ENCODE assay signal across 9 cellular contexts in the genomic region with DNA sequence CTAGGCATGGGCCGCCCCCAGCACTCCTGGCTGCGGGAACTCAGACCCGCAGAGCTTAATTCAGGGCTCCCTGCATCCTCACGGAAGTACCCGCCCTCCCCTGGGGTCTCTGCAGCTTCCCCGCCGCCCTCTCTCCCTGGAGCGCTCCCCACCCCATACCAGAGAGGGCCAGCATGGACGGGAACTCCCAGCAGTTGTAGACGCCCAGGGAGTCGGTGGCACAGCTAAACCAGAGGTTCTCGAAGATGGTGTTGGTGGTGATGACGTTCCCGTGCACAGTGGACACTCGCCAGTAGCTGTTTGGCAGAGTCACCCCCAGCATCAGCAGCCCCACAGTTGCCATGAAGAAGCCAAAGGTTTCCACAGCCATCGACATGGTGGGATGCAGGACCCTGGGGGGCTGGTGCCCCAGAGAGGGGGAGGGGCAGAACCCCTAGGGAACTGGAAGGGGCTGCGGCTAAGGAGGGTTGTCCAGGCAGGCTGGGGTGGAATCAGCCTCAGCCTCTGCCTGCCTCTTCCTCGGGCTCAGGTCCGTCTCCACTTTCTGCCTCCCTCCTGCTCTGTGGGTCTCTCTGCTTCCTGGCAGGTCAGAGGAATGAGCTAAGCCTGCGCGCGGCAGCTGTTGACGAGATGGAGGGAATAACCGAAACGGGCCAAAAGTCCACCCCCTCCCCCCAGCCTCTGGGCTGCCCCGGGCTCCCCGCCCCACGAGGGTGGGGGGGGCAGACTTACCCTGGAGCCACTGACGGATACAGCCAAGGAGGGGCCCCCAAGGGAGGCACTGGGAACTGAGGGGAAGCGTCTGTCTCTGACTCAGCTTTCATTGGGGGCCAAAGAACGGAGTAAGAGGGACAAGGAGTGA. TPM values are rescaled to one million over a fixed set of nuclear protein-coding genes. Genes with fewer than 3 reads are reported as not detected.
DNase-seq lines count a peak whose midpoint lies in the region; FAIRE-seq and TF ChIP-seq lines count a peak whose summit lies in the region.
"Had no signal": no experiment of that assay in that cellular context is flagged by ENCODE, and none has a peak within 500 bp of the region (broad histone marks: within the 10 kb centered on the region; RNA-seq: fewer than 3 reads in every experiment).

A gene with protein sequence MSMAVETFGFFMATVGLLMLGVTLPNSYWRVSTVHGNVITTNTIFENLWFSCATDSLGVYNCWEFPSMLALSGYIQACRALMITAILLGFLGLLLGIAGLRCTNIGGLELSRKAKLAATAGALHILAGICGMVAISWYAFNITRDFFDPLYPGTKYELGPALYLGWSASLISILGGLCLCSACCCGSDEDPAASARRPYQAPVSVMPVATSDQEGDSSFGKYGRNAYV (minus strand): TSS at position 597 of the 862 bp plus-strand sequence. CDS start 221 bp downstream, at position 376.

- H3K27ac ChIP-seq in adipose tissue (ENCODE audit: low read depth, low read length) (peak within 1 kb of the TSS; percentile 19), small intestine (ENCODE audit: low read depth in 1 of 2, low read length in 1 of 2) (peak within 1 kb of the TSS; percentile 97 to 99)
- H3K27ac ChIP-seq: VCaP had no signal

- H3K4me1 ChIP-seq in small intestine (ENCODE audit: control insufficient read depth in 2 of 2, insufficient read depth in 1 of 2, low read depth in 1 of 2, low read length in 1 of 2), result peaks cover 0 to 1% of the 10 kb centered on the region in 2 donors

- H3K36me3 Mint-ChIP-seq in HFFc6 (ENCODE audit: low read depth), result no peaks in the 10 kb centered on the region

- H3K9me3 Mint-ChIP-seq in HFFc6, result no peaks in the 10 kb centered on the region

- DNase-seq in HFFc6, result no peak
- DNase-seq in kidney tubule cell (ENCODE audit: low spot score), result peak; percentile 9
- peak; percentile 95 for DNase-seq in small intestine
- no peak for DNase-seq in NCI-H2196 treated with DMSO at 0.1 percent for 48 hours (lab: John Stamatoyannopoulos, UW; ENCODE audit: unreplicated experiment)
- DNase-seq in AML-193 (lab: John Stamatoyannopoulos, UW), result no peak
- DNase-seq in NCI-H1417 (lab: John Stamatoyannopoulos, UW), result no peak
- no peak for DNase-seq in stimulated activated CD4-positive, alpha-beta T cell treated with anti-CD3 and anti-CD28 coated beads, Interleukin-2, amount 100 ng/mL, for 48 hours

- no peaks in the 10 kb centered on the region; the same call in none of the 2 replicates for H3K27me3 Mint-ChIP-seq in HFFc6 (ENCODE audit: insufficient read depth)

- H3K4me3 Mint-ChIP-seq in HFFc6, result no peak within 1 kb of the TSS

- no peak for TF ChIP-seq CTCF in HFFc6 (IDR thresholded peaks at IDR 0.05)

- peaks cover 7% of the 10 kb centered on the region; the same call in 1 of the 2 replicates for H3K4me1 Mint-ChIP-seq in HFFc6 (ENCODE audit: low read depth)

- FAIRE-seq in small intestine (lab: Jason Lieb, UNC), result no peak

- H3K4me3 ChIP-seq in small intestine (ENCODE audit: low read depth in 1 of 2, low read length in 2 of 2), result peak within 1 kb of the TSS in 1 of 2 donors; percentile 84

- no peaks in the 10 kb centered on the region for H3K9me3 ChIP-seq in small intestine (ENCODE audit: control insufficient read depth, low read depth)

- WGBS in adipose tissue, 3 donors, result 24 to 67% (median 28%) methylated on average over 31 of the region's 31 CpGs
- 11 to 36% (median 24%) methylated on average over 27 to 31 of the region's 31 CpGs for WGBS in small intestine, 3 donors

- H3K36me3 ChIP-seq in small intestine (ENCODE audit: control insufficient read depth in 2 of 2, insufficient read depth in 2 of 2, low read length in 2 of 2), result peaks cover 0 to 5% of the 10 kb centered on the region in 2 donors

- H3K27me3 ChIP-seq in small intestine (ENCODE audit: control insufficient read depth in 2 of 2, insufficient read depth in 2 of 2, low read length in 2 of 2), result no peaks in the 10 kb centered on the region

- peak within 1 kb of the TSS; percentile 55; the same call in 1 of the 2 replicates for H3K27ac Mint-ChIP-seq in HFFc6

RNA-seq across cellular contexts. Expression of the gene that starts here (rescaled TPM):
- 1 to 10 TPM; 2.0 to 3.5 (median 2.9) TPM for total RNA-seq in HFFc6 (2021; fragmentation: NEBNext Ultra II Directional; extraction: Animal tissue kit (Norgen Biotek cat#: 25700))
- 10 to 100 TPM in 2 of 3 donors, 1 to 10 TPM in 1; 6.1 to 29.1 (median 22.9) TPM for polyA plus RNA-seq in adipose tissue
- 100 to 1,000 TPM; 303 to 315 (median 314) TPM for polyA plus RNA-seq in small intestine

Comparison
In these comparisons a context has a peak if more than half of its experiments do, and no peak if none do; other contexts are left out.
1. RNA of the gene that starts here (polyA plus RNA-seq): 303 to 315 TPM in small intestine; 6.1 to 29.1 TPM in adipose tissue; every median in the first group is over 10 times any median in the second.
2. DNase-seq: peak in kidney tubule cell (single experiment) and small intestine (single experiment); none in HFFc6 (single experiment), NCI-H2196 treated with DMSO at 0.1 percent for 48 hours (single experiment), AML-193 (0 of 2), NCI-H1417 (0 of 3) and stimulated activated CD4-positive, alpha-beta T cell treated with anti-CD3 and anti-CD28 coated beads, Interleukin-2, amount 100 ng/mL, for 48 hours (0 of 2).